Comparison of ENCODE assay signal across 12 cellular contexts in genomic region chr2:191748050-191748449, GRCh38.
DNase-seq lines count a peak whose midpoint lies in the region; ATAC-seq and TF ChIP-seq lines count a peak whose summit lies in the region.
"Had no signal": no experiment of that assay in that cellular context is flagged by ENCODE, and none has a peak within 500 bp of the region (broad histone marks: within the 10 kb centered on the region; RNA-seq: fewer than 3 reads in every experiment).

No MANE protein-coding gene starts in this region.

- no peaks in the 10 kb centered on the region for H3K27me3 ChIP-seq in left ventricle myocardium inferior (ENCODE audit: low read depth)

- in situ Hi-C loops in G401 (cut with HindIII; ENCODE audit: low sequenced_read_pairs), result no loop called here

- TF ChIP-seq CTCF in fibroblast of the aortic adventitia (IDR thresholded peaks at IDR 0.05; ENCODE audit: insufficient read depth, low read length) (no peak), mucosa of descending colon (IDR thresholded peaks at IDR 0.05) (no peak), left ventricle myocardium inferior (IDR thresholded peaks at IDR 0.05; ENCODE audit: borderline replicate concordance) (no peak)

- H3K9me3 ChIP-seq in mucosa of descending colon (no peaks in the 10 kb centered on the region), left ventricle myocardium inferior (replicated peaks) (no peaks in the 10 kb centered on the region)

- no peaks in the 10 kb centered on the region for H3K36me3 ChIP-seq in mucosa of descending colon (ENCODE audit: low read depth)
- H3K36me3 ChIP-seq in left ventricle myocardium inferior, result no peaks in the 10 kb centered on the region

- H3K4me1 ChIP-seq in mucosa of descending colon (ENCODE audit: low read depth), result no peaks in the 10 kb centered on the region
- H3K4me1 ChIP-seq in left ventricle myocardium inferior, result no peaks in the 10 kb centered on the region

- H3K4me3 ChIP-seq in fibroblast of the aortic adventitia (ENCODE audit: low read depth, low read length) (no peak overlapping the region), mucosa of descending colon (no peak overlapping the region), left ventricle myocardium inferior (no peak overlapping the region)

- DNase-seq in fibroblast of the aortic adventitia (ENCODE audit: low read depth) (peak; percentile 87), retina (no peak), mucosa of descending colon (no peak), left ventricle myocardium inferior (no peak), G401 (ENCODE audit: low spot score) (no peak)
- DNase-seq: activated CD8-positive, alpha-beta T cell treated with anti-CD3 and anti-CD28 coated beads for 36 hours; DMS53; NCI-H1417 treated with DMSO at 0.1 percent for 48 hours; stimulated activated naive B cell treated with anti-CD40 and anti-IgM and Interleukin-4, amounts not matched to agents 10 μg/mL and 1 μg/mL and 100 μg/mL, for 72 hours had no signal

- intact Hi-C loops in mucosa of descending colon (cut with DNase I, micrococcal nuclease), result no loop called here
- intact Hi-C loops in left ventricle myocardium inferior (cut with micrococcal nuclease), result no loop called here

- no peak overlapping the region for H3K27ac ChIP-seq in left ventricle myocardium inferior (replicated peaks)

- ATAC-seq in GM18519 (IDR thresholded peaks at IDR 0.05; ENCODE audit: low FRiP score, unreplicated experiment) (peak; percentile 24), GM21529 (IDR thresholded peaks at IDR 0.05; ENCODE audit: unreplicated experiment) (peak; percentile 44), HG03342 (IDR thresholded peaks at IDR 0.05; ENCODE audit: unreplicated experiment) (peak; percentile 26), mucosa of descending colon (no peak)
- ATAC-seq: activated CD8-positive, alpha-beta T cell treated with anti-CD3 and anti-CD28 coated beads for 36 hours had no signal
